ENCODE assay signal across 8 cellular contexts in genomic region chr12:49342066-49342913, GRCh38. TPM values are rescaled to one million over a fixed set of nuclear protein-coding genes. Genes with fewer than 3 reads are reported as not detected.
DNase-seq lines count a peak whose midpoint lies in the region; ATAC-seq and TF ChIP-seq lines count a peak whose summit lies in the region.

No MANE protein-coding gene starts in this region.

- H4K20me1 ChIP-seq in smooth muscle cell (ENCODE audit: low read depth), result no peaks in the 10 kb centered on the region

- H3K27ac ChIP-seq in breast epithelium (no peak overlapping the region), smooth muscle cell (ENCODE audit: low read depth) (no peak overlapping the region)

- H3K9me3 ChIP-seq in breast epithelium (no peaks in the 10 kb centered on the region), smooth muscle cell (replicated peaks; ENCODE audit: low read depth) (no peaks in the 10 kb centered on the region)

- H3K9ac ChIP-seq in smooth muscle cell (ENCODE audit: low read depth), result no peak overlapping the region

- peak; percentile 53 for ATAC-seq in HG02852 (IDR thresholded peaks at IDR 0.05; ENCODE audit: unreplicated experiment)
- ATAC-seq in HG02763 (IDR thresholded peaks at IDR 0.05; ENCODE audit: unreplicated experiment), result no peak

- intact Hi-C loops in breast epithelium (cut with DNase I; ENCODE audit: low total_unique reads), result loop anchor here (10.0 kb wide), 1 partner anchor 173 kb away; no protein-coding TSS in a partner anchor

- peaks cover 13 to 27% of the 10 kb centered on the region in 2 donors for H3K27me3 ChIP-seq in breast epithelium
- H3K27me3 ChIP-seq in smooth muscle cell (ENCODE audit: low read depth), result peaks cover 100% of the 10 kb centered on the region

- H3K4me1 ChIP-seq in breast epithelium (peaks cover 15 to 20% of the 10 kb centered on the region in 2 donors), smooth muscle cell (ENCODE audit: low read depth) (peaks cover 40% of the 10 kb centered on the region)

- peak overlapping the region; percentile 58 for H2AFZ ChIP-seq in smooth muscle cell (ENCODE audit: low read depth)

- H3K79me2 ChIP-seq in smooth muscle cell (ENCODE audit: low read depth), result no peaks in the 10 kb centered on the region

- H3K36me3 ChIP-seq in breast epithelium, result no peaks in the 10 kb centered on the region
- H3K36me3 ChIP-seq in smooth muscle cell (ENCODE audit: low read depth), result no peaks in the 10 kb centered on the region

- no peak for TF ChIP-seq POLR2A in breast epithelium (IDR thresholded peaks at IDR 0.05)

- DNase-seq in GM12865 (ENCODE audit: low read depth) (peak; percentile 88), NCI-H2081 treated with DMSO at 0.1 percent for 48 hours (lab: John Stamatoyannopoulos, UW) (peak; percentile 52), breast epithelium (ENCODE audit: low spot score in 2 of 2) (no peak), iPS-NIHi11 (ENCODE audit: low spot score) (peak; percentile 85), smooth muscle cell (lab: John Stamatoyannopoulos, UW; ENCODE audit: unreplicated experiment) (peak; percentile 22)

- WGBS in smooth muscle cell (ENCODE audit: low lambda C conversion rate), result 1% methylated on average over 49 of the region's 58 CpGs

- no peaks in the 10 kb centered on the region for H3F3A ChIP-seq in smooth muscle cell (ENCODE audit: low read depth)

- H3K4me2 ChIP-seq in smooth muscle cell, result peak overlapping the region; percentile 89

- TF ChIP-seq CTCF in GM12865 (IDR thresholded peaks at IDR 0.05; ENCODE audit: insufficient read depth, low read depth, low read length, missing control alignments) (peak; percentile 84), WI38 (IDR thresholded peaks at IDR 0.05; ENCODE audit: low read depth, low read length) (peak; percentile 77), breast epithelium (IDR thresholded peaks at IDR 0.05) (peak; percentile 42 to 63 (median 59)), smooth muscle cell (IDR thresholded peaks at IDR 0.05; ENCODE audit: borderline replicate concordance, insufficient read depth, poor library complexity, severe bottlenecking) (peak; percentile 75)

- no peak overlapping the region for H3K4me3 ChIP-seq in GM12865 (ENCODE audit: low read depth, low read length)
- peak overlapping the region; percentile 32 for H3K4me3 ChIP-seq in WI38 (ENCODE audit: low read depth, low read length)
- peak overlapping the region; percentile 41 to 63 (median 42) for H3K4me3 ChIP-seq in breast epithelium
- peak overlapping the region; percentile 48 for H3K4me3 ChIP-seq in smooth muscle cell

RNA-seq across cellular contexts. Expression of gene DNAJC22, which starts 4.4 kb away (rescaled TPM):
- total RNA-seq in breast epithelium, result 1 to 10 TPM in 2 of 3 donors, not detected in 1; 3.6 to 5.0 TPM
- 0.09 and 1.1 TPM in 2 replicates for total RNA-seq in smooth muscle cell
- 1.8 and 2.4 TPM in 2 replicates for polyA plus RNA-seq in smooth muscle cell

RNA-seq across cellular contexts. Expression of gene C1QL4, which starts 5.3 kb away (rescaled TPM):
- total RNA-seq in breast epithelium (under 1 TPM in 2 of 3 donors, not detected in 1; 0.33 to 0.44 TPM), smooth muscle cell (not detected in 2 replicates)
- polyA plus RNA-seq in smooth muscle cell, result 0.09 TPM in 1 of 2 replicates, not detected in the other

RNA-seq across cellular contexts. Expression of gene TROAP, which starts 19.2 kb away (rescaled TPM):
- total RNA-seq in breast epithelium (1 to 10 TPM in 1 of 3 donors, under 1 TPM in 2; 0.29 to 1.8 (median 0.66) TPM), smooth muscle cell (2.6 and 3.7 TPM in 2 replicates)
- 8.5 and 10.2 TPM in 2 replicates for polyA plus RNA-seq in smooth muscle cell

RNA-seq across cellular contexts. Expression of gene SPATS2, which starts 25.0 kb away (rescaled TPM):
- 10 to 100 TPM; 13.8 to 24.0 (median 22.0) TPM for total RNA-seq in breast epithelium
- 32.0 and 35.6 TPM in 2 replicates for total RNA-seq in smooth muscle cell
- polyA plus RNA-seq in smooth muscle cell, result 33.6 and 39.0 TPM in 2 replicates

RNA-seq across cellular contexts. Expression of gene PRPH, which starts 47.3 kb away (rescaled TPM):
- total RNA-seq in breast epithelium (1 to 10 TPM in 1 of 3 donors, under 1 TPM in 1, not detected in 1; 0.96 to 2.0 TPM), smooth muscle cell (not detected in 2 replicates)
- 0.43 TPM in 1 of 2 replicates, not detected in the other for polyA plus RNA-seq in smooth muscle cell

Comparison
In these comparisons a context has a peak if more than half of its experiments do, and no peak if none do; other contexts are left out.
1. DNase-seq: peak in GM12865 (single experiment), NCI-H2081 treated with DMSO at 0.1 percent for 48 hours (single experiment), iPS-NIHi11 (single experiment) and smooth muscle cell (single experiment); none in breast epithelium (0 of 2).
2. Peak in every context shown above with its lines, with median percentiles within 50 percentile points of each other: CTCF ChIP-seq.